Comparison of ENCODE assay signal across 8 cellular contexts in the genomic region with DNA sequence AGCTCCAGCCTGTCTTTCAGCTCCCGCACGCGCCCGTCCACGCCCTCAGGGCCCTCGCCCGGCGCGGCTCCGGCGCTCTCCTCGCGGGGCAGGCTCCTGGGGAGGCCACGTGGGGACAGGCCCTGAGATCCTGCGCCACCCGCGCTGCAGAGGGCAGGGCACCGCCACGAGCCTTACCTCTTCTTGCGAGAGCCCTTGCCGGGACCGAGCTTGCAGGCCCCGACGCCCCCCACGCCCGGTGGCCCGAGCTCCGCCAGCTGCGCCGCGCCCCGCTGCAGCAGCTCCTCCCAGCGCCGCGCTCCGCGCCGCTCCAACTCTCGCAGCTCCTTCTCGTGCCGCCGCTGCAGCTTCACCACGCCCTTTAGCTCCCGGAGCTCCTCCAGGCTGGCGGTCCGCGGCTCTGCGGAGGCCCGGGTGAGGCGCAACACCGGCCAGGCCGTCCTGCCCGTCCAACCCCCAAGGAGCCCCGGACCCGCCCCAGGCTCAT. TPM values are rescaled to one million over a fixed set of nuclear protein-coding genes. Genes with fewer than 3 reads are reported as not detected.
DNase-seq lines count a peak whose midpoint lies in the region; ATAC-seq and TF ChIP-seq lines count a peak whose summit lies in the region.

No MANE protein-coding gene starts in this region.

- H3K27me3 Mint-ChIP-seq in activated CD4-positive, alpha-beta T cell treated with anti-CD3 and anti-CD28 coated beads, Interleukin-2, amount 10 ng/mL, durations not matched to agents 24 days and 14 days = no peaks in the 10 kb centered on the region

- no peak overlapping the region for H3K4me3 Mint-ChIP-seq in activated CD4-positive, alpha-beta T cell treated with anti-CD3 and anti-CD28 coated beads, Interleukin-2, amount 10 ng/mL, durations not matched to agents 24 days and 14 days

- ATAC-seq in GM19397 (IDR thresholded peaks at IDR 0.05; ENCODE audit: unreplicated experiment) = no peak
- no peak for ATAC-seq in GM19467 (IDR thresholded peaks at IDR 0.05; ENCODE audit: unreplicated experiment)

- H3K4me3 ChIP-seq in AG10803 (ENCODE audit: low read length) = peak overlapping the region; percentile 38
- H3K4me3 ChIP-seq in ectodermal cell (ENCODE audit: insufficient read depth, low read depth, low read length) = peak overlapping the region; percentile 32
- peak overlapping the region; percentile 16 for H3K4me3 ChIP-seq in mesodermal cell (ENCODE audit: extremely low read depth, insufficient read depth, low read length, poor library complexity, severe bottlenecking)

- H3K4me1 ChIP-seq in ectodermal cell (ENCODE audit: control insufficient read depth, insufficient read depth, low read length) (peaks cover 37% of the 10 kb centered on the region), mesodermal cell (ENCODE audit: control insufficient read depth, insufficient read depth, low read length, poor library complexity, severe bottlenecking) (peaks cover 15% of the 10 kb centered on the region)

- no peaks in the 10 kb centered on the region for H3K9me3 Mint-ChIP-seq in activated CD4-positive, alpha-beta T cell treated with anti-CD3 and anti-CD28 coated beads, Interleukin-2, amount 10 ng/mL, durations not matched to agents 24 days and 14 days

- no peaks in the 10 kb centered on the region for H3K4me1 Mint-ChIP-seq in activated CD4-positive, alpha-beta T cell treated with anti-CD3 and anti-CD28 coated beads, Interleukin-2, amount 10 ng/mL, durations not matched to agents 24 days and 14 days

- no peak overlapping the region for H3K27ac Mint-ChIP-seq in activated CD4-positive, alpha-beta T cell treated with anti-CD3 and anti-CD28 coated beads, Interleukin-2, amount 10 ng/mL, durations not matched to agents 24 days and 14 days

- peak; percentile 48 for DNase-seq in AG10803 (ENCODE audit: low read depth)
- DNase-seq in NCI-H2227 (lab: John Stamatoyannopoulos, UW; ENCODE audit: unreplicated experiment) = peak; percentile 77
- no peak for DNase-seq in NCI-H187 treated with DMSO at 0.1 percent for 48 hours (lab: John Stamatoyannopoulos, UW)
- DNase-seq in activated CD4-positive, alpha-beta T cell treated with anti-CD3 and anti-CD28 coated beads, Interleukin-2, amount 10 ng/mL, durations not matched to agents 24 days and 14 days = no peak

- peaks cover 19% of the 10 kb centered on the region for H3K36me3 Mint-ChIP-seq in activated CD4-positive, alpha-beta T cell treated with anti-CD3 and anti-CD28 coated beads, Interleukin-2, amount 10 ng/mL, durations not matched to agents 24 days and 14 days (ENCODE audit: low read depth)

- TF ChIP-seq CTCF in AG10803 (conservative IDR thresholded peaks at IDR 0.05; ENCODE audit: low read length) = no peak

- peaks cover 38% of the 10 kb centered on the region for H3K27me3 ChIP-seq in ectodermal cell (ENCODE audit: control insufficient read depth, insufficient read depth, low read length, poor library complexity, severe bottlenecking)

- intact Hi-C loops in activated CD4-positive, alpha-beta T cell treated with anti-CD3 and anti-CD28 coated beads, Interleukin-2, amount 10 ng/mL, durations not matched to agents 24 days and 14 days (cut with micrococcal nuclease) = no loop called here

- H3K27ac ChIP-seq in ectodermal cell (ENCODE audit: insufficient read depth, low read depth, low read length, poor library complexity, severe bottlenecking) (no peak overlapping the region), mesodermal cell (ENCODE audit: low read depth, low read length, severe bottlenecking) (no peak overlapping the region)

- WGBS in ectodermal cell, 2 experiments = 1 to 2% methylated on average over 55 of the region's 55 CpGs
- 4 to 5% methylated on average over 51 of the region's 55 CpGs for WGBS in mesodermal cell (ENCODE audit: insufficient coverage in 2 of 2), 2 experiments

- H3K36me3 ChIP-seq in ectodermal cell (ENCODE audit: control insufficient read depth, insufficient read depth, low read length) = no peaks in the 10 kb centered on the region
- H3K36me3 ChIP-seq in mesodermal cell (ENCODE audit: control insufficient read depth, insufficient read depth, low read length) = peaks cover 7% of the 10 kb centered on the region

- H3K9me3 ChIP-seq in ectodermal cell (ENCODE audit: control insufficient read depth, low read length) (no peaks in the 10 kb centered on the region), mesodermal cell (ENCODE audit: control insufficient read depth, low read length) (no peaks in the 10 kb centered on the region)

RNA-seq across cellular contexts. Expression of a gene that starts 8.3 kb away (rescaled TPM):
- polyA plus RNA-seq in ectodermal cell (2013, experiment 1 of 4) = not detected
- polyA plus RNA-seq in ectodermal cell (2013, experiment 2 of 4) = not detected
- polyA plus RNA-seq in ectodermal cell (2013, experiment 3 of 4) = not detected
- not detected for polyA plus RNA-seq in ectodermal cell (2013, experiment 4 of 4)
- polyA plus RNA-seq in mesodermal cell (2013, experiment 1 of 2) = 1.1 TPM
- 0.30 TPM for polyA plus RNA-seq in mesodermal cell (2013, experiment 2 of 2)
- not detected in 2 replicates for total RNA-seq in activated CD4-positive, alpha-beta T cell treated with anti-CD3 and anti-CD28 coated beads, Interleukin-2, amount 10 ng/mL, durations not matched to agents 24 days and 14 days

RNA-seq across cellular contexts. Expression of a gene that starts 16.6 kb away (rescaled TPM):
- polyA plus RNA-seq in ectodermal cell (2013, experiment 1 of 4) = 4.5 TPM
- polyA plus RNA-seq in ectodermal cell (2013, experiment 2 of 4) = 5.7 TPM
- polyA plus RNA-seq in ectodermal cell (2013, experiment 3 of 4) = 6.8 TPM
- polyA plus RNA-seq in ectodermal cell (2013, experiment 4 of 4) = 5.8 TPM
- polyA plus RNA-seq in mesodermal cell (2013, experiment 1 of 2) = 32.5 TPM
- 19.1 TPM for polyA plus RNA-seq in mesodermal cell (2013, experiment 2 of 2)
- 82.7 and 95.7 TPM in 2 replicates for total RNA-seq in activated CD4-positive, alpha-beta T cell treated with anti-CD3 and anti-CD28 coated beads, Interleukin-2, amount 10 ng/mL, durations not matched to agents 24 days and 14 days

RNA-seq across cellular contexts. Expression of a gene that starts 32.4 kb away (rescaled TPM):
- polyA plus RNA-seq in ectodermal cell (2013, experiment 1 of 4) = 12.8 TPM
- 13.5 TPM for polyA plus RNA-seq in ectodermal cell (2013, experiment 2 of 4)
- polyA plus RNA-seq in ectodermal cell (2013, experiment 3 of 4) = 9.3 TPM
- 11.2 TPM for polyA plus RNA-seq in ectodermal cell (2013, experiment 4 of 4)
- polyA plus RNA-seq in mesodermal cell (2013, experiment 1 of 2) = 23.6 TPM
- 24.0 TPM for polyA plus RNA-seq in mesodermal cell (2013, experiment 2 of 2)
- 22.8 and 23.3 TPM in 2 replicates for total RNA-seq in activated CD4-positive, alpha-beta T cell treated with anti-CD3 and anti-CD28 coated beads, Interleukin-2, amount 10 ng/mL, durations not matched to agents 24 days and 14 days

RNA-seq across cellular contexts. Expression of a gene that starts 49.6 kb away (rescaled TPM):
- polyA plus RNA-seq in ectodermal cell (2013, experiment 1 of 4) = 0.26 TPM
- 0.78 TPM for polyA plus RNA-seq in ectodermal cell (2013, experiment 2 of 4)
- 0.16 TPM for polyA plus RNA-seq in ectodermal cell (2013, experiment 3 of 4)
- 0.77 TPM for polyA plus RNA-seq in ectodermal cell (2013, experiment 4 of 4)
- 0.48 TPM for polyA plus RNA-seq in mesodermal cell (2013, experiment 1 of 2)
- polyA plus RNA-seq in mesodermal cell (2013, experiment 2 of 2) = 0.46 TPM
- 0.21 and 0.54 TPM in 2 replicates for total RNA-seq in activated CD4-positive, alpha-beta T cell treated with anti-CD3 and anti-CD28 coated beads, Interleukin-2, amount 10 ng/mL, durations not matched to agents 24 days and 14 days

RNA-seq across cellular contexts. Expression of a gene that starts 52.3 kb away (rescaled TPM):
- 0.65 TPM for polyA plus RNA-seq in ectodermal cell (2013, experiment 1 of 4)
- 0.55 TPM for polyA plus RNA-seq in ectodermal cell (2013, experiment 2 of 4)
- 0.32 TPM for polyA plus RNA-seq in ectodermal cell (2013, experiment 3 of 4)
- 0.65 TPM for polyA plus RNA-seq in ectodermal cell (2013, experiment 4 of 4)
- 0.88 TPM for polyA plus RNA-seq in mesodermal cell (2013, experiment 1 of 2)
- polyA plus RNA-seq in mesodermal cell (2013, experiment 2 of 2) = 0.46 TPM
- total RNA-seq in activated CD4-positive, alpha-beta T cell treated with anti-CD3 and anti-CD28 coated beads, Interleukin-2, amount 10 ng/mL, durations not matched to agents 24 days and 14 days = 0.33 and 0.54 TPM in 2 replicates

Comparison
In these comparisons a context has a peak if more than half of its experiments do, and no peak if none do; other contexts are left out.
1. DNase-seq: peak in AG10803 (single experiment) and NCI-H2227 (single experiment); none in NCI-H187 treated with DMSO at 0.1 percent for 48 hours (single experiment) and activated CD4-positive, alpha-beta T cell treated with anti-CD3 and anti-CD28 coated beads, Interleukin-2, amount 10 ng/mL, durations not matched to agents 24 days and 14 days (single experiment).
2. Peak in every context shown above with its lines, with median percentiles within 50 percentile points of each other: H3K4me3 ChIP-seq.